In the genomic region with DNA sequence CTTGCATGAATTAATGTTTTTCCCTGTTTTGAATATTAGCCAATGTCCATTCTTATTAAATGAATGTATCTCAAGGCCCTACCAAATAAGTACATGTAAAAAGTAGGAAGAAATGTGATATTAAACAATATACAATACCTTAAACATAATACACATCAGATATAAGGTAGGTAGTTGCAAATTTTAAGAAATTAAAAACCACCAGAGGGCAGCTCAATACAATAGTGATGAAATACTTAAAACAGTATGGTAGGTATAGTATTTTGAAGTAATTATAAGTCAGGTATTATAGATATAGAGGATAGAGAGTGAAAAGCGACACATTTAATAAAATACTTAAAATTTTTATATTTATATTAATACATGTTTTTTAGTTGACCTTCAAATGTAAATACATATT, we compare ENCODE assay signal across 13 cellular contexts. TPM values are rescaled to one million over a fixed set of nuclear protein-coding genes. Genes with fewer than 3 reads are reported as not detected.
DNase-seq lines count a peak whose midpoint lies in the region; ATAC-seq and TF ChIP-seq lines count a peak whose summit lies in the region.
"Had no signal": no experiment of that assay in that cellular context is flagged by ENCODE, and none has a peak within 500 bp of the region (broad histone marks: within the 10 kb centered on the region; RNA-seq: fewer than 3 reads in every experiment).

No MANE protein-coding gene starts in this region.

- TF ChIP-seq CTCF in NB4 (IDR thresholded peaks at IDR 0.05; ENCODE audit: low read depth, low read length), result no peak
- peak; percentile 41 for TF ChIP-seq CTCF in osteoblast (IDR thresholded peaks at IDR 0.05; ENCODE audit: extremely low read depth, low read depth, low read length)

- no peak overlapping the region for H3K27ac ChIP-seq in osteoblast (ENCODE audit: low read depth, low read length)
- H3K27ac ChIP-seq: A549, spleen had no signal

- peak; percentile 23 for DNase-seq in DMS 273 (lab: John Stamatoyannopoulos, UW; ENCODE audit: unreplicated experiment)
- no peak for DNase-seq in DMS 273 treated with DMSO at 0.1 percent for 48 hours (lab: John Stamatoyannopoulos, UW)
- DNase-seq in NB4 (ENCODE audit: low read depth), result peak; percentile 31
- peak; percentile 6 for DNase-seq in cerebellar cortex (ENCODE audit: low spot score)
- DNase-seq in osteoblast (ENCODE audit: insufficient read length, low spot score, missing footprints), result peak; percentile 8
- no peak for DNase-seq in naive thymus-derived CD8-positive, alpha-beta T cell
- DNase-seq: activated CD8-positive, alpha-beta memory T cell treated with anti-CD3 and anti-CD28 coated beads, Interleukin-2, amount 50 U/mL, for 48 hours; H7; left cardiac atrium; spleen had no signal

- POLR2A ChIA-PET in naive thymus-derived CD8-positive, alpha-beta T cell (lab: Charles Lee), result no interaction called here

- H3K27ac Mint-ChIP-seq in naive thymus-derived CD8-positive, alpha-beta T cell, result no peak overlapping the region

- H3K27me3 ChIP-seq in osteoblast (ENCODE audit: insufficient read depth, low read length), result no peaks in the 10 kb centered on the region
- H3K27me3 ChIP-seq: spleen had no signal

- H3K9me3 ChIP-seq in osteoblast (ENCODE audit: low read depth, low read length), result no peaks in the 10 kb centered on the region
- H3K9me3 ChIP-seq: A549, spleen had no signal

- H3K9me3 Mint-ChIP-seq in naive thymus-derived CD8-positive, alpha-beta T cell, result peaks cover 0 to 18% (median 3%) of the 10 kb centered on the region in 9 donors

- no peaks in the 10 kb centered on the region for H3K4me1 Mint-ChIP-seq in naive thymus-derived CD8-positive, alpha-beta T cell

- no peak overlapping the region for H3K4me3 ChIP-seq in NB4 (ENCODE audit: low read depth, low read length)
- H3K4me3 ChIP-seq in osteoblast (ENCODE audit: insufficient read depth, low read length), result no peak overlapping the region
- H3K4me3 ChIP-seq: A549, spleen had no signal

- peaks cover 2 to 13% (median 10%) of the 10 kb centered on the region in 5 donors for H3K27me3 Mint-ChIP-seq in naive thymus-derived CD8-positive, alpha-beta T cell

- TF ChIP-seq POLR2A in NB4 (IDR thresholded peaks at IDR 0.05; ENCODE audit: extremely low read depth, insufficient read length), result no peak

- H3K36me3 ChIP-seq in osteoblast (ENCODE audit: insufficient read depth, low read length), result no peaks in the 10 kb centered on the region
- H3K36me3 ChIP-seq: spleen had no signal

- no peaks in the 10 kb centered on the region for H4K20me1 ChIP-seq in osteoblast (ENCODE audit: insufficient read depth, low read length)

- H2AFZ ChIP-seq in osteoblast (ENCODE audit: low read length), result no peak overlapping the region

- no peak overlapping the region for H3K4me2 ChIP-seq in osteoblast (ENCODE audit: insufficient read depth, low read length)
- H3K4me2 ChIP-seq: A549 had no signal

- H3K36me3 Mint-ChIP-seq in naive thymus-derived CD8-positive, alpha-beta T cell, result no peaks in the 10 kb centered on the region

- no peaks in the 10 kb centered on the region for H3K79me2 ChIP-seq in osteoblast (ENCODE audit: insufficient read depth, low read length)

- no peak overlapping the region for H3K4me3 Mint-ChIP-seq in naive thymus-derived CD8-positive, alpha-beta T cell

- no peaks in the 10 kb centered on the region for H3K4me1 ChIP-seq in osteoblast (ENCODE audit: insufficient read depth, low read length)
- H3K4me1 ChIP-seq: A549, spleen had no signal

- no peak for ATAC-seq in HG03354 (IDR thresholded peaks at IDR 0.05; ENCODE audit: poor library complexity, severe bottlenecking, unreplicated experiment)
- ATAC-seq in naive thymus-derived CD8-positive, alpha-beta T cell, result no peak
- no peak for ATAC-seq in GM19397 (IDR thresholded peaks at IDR 0.05; ENCODE audit: unreplicated experiment)
- ATAC-seq: A549 had no signal

RNA-seq across cellular contexts. Expression of a gene that starts 43.6 kb away (rescaled TPM):
- total RNA-seq in osteoblast, result 39.1 and 54.8 TPM in 2 replicates
- total RNA-seq in naive thymus-derived CD8-positive, alpha-beta T cell, result 1 to 10 TPM; 2.8 to 3.6 TPM
- under 1 TPM in 1 of 3 donors, not detected in 2; 0.15 TPM for polyA plus RNA-seq in naive thymus-derived CD8-positive, alpha-beta T cell

Comparison
In these comparisons a context has a peak if more than half of its experiments do, and no peak if none do; other contexts are left out.
1. DNase-seq: peak in DMS 273 (single experiment), NB4 (single experiment), cerebellar cortex (single experiment) and osteoblast (single experiment); none in DMS 273 treated with DMSO at 0.1 percent for 48 hours (single experiment) and naive thymus-derived CD8-positive, alpha-beta T cell (0 of 10).